2 cellular contexts compared by ENCODE assay signal in the genomic region with DNA sequence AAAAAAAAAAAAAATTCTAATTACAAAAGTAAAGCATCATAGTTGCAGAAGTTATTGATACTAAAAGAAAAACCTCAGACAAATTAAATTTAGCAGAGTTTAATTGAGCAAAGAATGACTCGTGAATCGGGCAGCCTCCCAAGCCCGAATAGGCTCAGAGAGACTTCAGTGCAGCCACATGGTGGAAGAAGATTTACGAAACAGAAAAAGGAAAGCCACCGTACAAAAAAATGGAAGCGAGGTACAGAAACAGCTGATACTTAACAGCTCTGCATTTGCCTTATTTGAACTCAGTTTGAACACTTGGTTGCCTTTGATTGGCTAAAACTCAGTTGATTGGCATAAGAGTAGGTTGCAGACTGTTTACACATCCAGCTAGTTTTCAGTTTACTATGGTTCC.
TF ChIP-seq lines count a peak whose summit lies in the region.

No MANE protein-coding gene starts in this region.

TF ChIP-seq in GM23338, 12 proteins besides CTCF, POLR2A, EP300 and RAD21 (continues in another document):
- no peak for TF ChIP-seq EZH2 (IDR thresholded peaks at IDR 0.05; ENCODE audit: low read depth, unreplicated experiment)
- TF ChIP-seq EZH2phosphoT487 (IDR thresholded peaks at IDR 0.05; ENCODE audit: unreplicated experiment), result no peak
- TF ChIP-seq, protein P1, sequence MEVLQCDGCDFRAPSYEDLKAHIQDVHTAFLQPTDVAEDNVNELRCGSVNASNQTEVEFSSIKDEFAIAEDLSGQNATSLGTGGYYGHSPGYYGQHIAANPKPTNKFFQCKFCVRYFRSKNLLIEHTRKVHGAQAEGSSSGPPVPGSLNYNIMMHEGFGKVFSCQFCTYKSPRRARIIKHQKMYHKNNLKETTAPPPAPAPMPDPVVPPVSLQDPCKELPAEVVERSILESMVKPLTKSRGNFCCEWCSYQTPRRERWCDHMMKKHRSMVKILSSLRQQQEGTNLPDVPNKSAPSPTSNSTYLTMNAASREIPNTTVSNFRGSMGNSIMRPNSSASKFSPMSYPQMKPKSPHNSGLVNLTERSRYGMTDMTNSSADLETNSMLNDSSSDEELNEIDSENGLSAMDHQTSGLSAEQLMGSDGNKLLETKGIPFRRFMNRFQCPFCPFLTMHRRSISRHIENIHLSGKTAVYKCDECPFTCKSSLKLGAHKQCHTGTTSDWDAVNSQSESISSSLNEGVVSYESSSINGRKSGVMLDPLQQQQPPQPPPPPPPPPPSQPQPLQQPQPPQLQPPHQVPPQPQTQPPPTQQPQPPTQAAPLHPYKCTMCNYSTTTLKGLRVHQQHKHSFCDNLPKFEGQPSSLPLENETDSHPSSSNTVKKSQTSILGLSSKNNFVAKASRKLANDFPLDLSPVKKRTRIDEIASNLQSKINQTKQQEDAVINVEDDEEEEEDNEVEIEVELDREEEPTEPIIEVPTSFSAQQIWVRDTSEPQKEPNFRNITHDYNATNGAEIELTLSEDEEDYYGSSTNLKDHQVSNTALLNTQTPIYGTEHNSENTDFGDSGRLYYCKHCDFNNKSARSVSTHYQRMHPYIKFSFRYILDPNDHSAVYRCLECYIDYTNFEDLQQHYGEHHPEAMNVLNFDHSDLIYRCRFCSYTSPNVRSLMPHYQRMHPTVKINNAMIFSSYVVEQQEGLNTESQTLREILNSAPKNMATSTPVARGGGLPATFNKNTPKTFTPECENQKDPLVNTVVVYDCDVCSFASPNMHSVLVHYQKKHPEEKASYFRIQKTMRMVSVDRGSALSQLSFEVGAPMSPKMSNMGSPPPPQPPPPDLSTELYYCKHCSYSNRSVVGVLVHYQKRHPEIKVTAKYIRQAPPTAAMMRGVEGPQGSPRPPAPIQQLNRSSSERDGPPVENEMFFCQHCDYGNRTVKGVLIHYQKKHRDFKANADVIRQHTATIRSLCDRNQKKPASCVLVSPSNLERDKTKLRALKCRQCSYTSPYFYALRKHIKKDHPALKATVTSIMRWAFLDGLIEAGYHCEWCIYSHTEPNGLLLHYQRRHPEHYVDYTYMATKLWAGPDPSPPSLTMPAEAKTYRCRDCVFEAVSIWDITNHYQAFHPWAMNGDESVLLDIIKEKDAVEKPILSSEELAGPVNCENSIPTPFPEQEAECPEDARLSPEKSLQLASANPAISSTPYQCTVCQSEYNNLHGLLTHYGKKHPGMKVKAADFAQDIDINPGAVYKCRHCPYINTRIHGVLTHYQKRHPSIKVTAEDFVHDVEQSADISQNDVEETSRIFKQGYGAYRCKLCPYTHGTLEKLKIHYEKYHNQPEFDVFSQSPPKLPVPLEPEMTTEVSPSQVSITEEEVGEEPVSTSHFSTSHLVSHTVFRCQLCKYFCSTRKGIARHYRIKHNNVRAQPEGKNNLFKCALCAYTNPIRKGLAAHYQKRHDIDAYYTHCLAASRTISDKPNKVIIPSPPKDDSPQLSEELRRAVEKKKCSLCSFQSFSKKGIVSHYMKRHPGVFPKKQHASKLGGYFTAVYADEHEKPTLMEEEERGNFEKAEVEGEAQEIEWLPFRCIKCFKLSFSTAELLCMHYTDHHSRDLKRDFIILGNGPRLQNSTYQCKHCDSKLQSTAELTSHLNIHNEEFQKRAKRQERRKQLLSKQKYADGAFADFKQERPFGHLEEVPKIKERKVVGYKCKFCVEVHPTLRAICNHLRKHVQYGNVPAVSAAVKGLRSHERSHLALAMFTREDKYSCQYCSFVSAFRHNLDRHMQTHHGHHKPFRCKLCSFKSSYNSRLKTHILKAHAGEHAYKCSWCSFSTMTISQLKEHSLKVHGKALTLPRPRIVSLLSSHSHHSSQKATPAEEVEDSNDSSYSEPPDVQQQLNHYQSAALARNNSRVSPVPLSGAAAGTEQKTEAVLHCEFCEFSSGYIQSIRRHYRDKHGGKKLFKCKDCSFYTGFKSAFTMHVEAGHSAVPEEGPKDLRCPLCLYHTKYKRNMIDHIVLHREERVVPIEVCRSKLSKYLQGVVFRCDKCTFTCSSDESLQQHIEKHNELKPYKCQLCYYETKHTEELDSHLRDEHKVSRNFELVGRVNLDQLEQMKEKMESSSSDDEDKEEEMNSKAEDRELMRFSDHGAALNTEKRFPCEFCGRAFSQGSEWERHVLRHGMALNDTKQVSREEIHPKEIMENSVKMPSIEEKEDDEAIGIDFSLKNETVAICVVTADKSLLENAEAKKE (CRISPR knock-in tag; IDR thresholded peaks at IDR 0.05), result no peak
- no peak for TF ChIP-seq NANOG (IDR thresholded peaks at IDR 0.05; ENCODE audit: borderline replicate concordance)
- no peak for TF ChIP-seq POLR2AphosphoS5 (IDR thresholded peaks at IDR 0.05; ENCODE audit: low read depth)
- TF ChIP-seq JUNB (IDR thresholded peaks at IDR 0.05; ENCODE audit: unreplicated experiment), result no peak
- no peak for TF ChIP-seq CREB1 (CRISPR knock-in tag; IDR thresholded peaks at IDR 0.05; ENCODE audit: low read depth)
- TF ChIP-seq, protein P2, sequence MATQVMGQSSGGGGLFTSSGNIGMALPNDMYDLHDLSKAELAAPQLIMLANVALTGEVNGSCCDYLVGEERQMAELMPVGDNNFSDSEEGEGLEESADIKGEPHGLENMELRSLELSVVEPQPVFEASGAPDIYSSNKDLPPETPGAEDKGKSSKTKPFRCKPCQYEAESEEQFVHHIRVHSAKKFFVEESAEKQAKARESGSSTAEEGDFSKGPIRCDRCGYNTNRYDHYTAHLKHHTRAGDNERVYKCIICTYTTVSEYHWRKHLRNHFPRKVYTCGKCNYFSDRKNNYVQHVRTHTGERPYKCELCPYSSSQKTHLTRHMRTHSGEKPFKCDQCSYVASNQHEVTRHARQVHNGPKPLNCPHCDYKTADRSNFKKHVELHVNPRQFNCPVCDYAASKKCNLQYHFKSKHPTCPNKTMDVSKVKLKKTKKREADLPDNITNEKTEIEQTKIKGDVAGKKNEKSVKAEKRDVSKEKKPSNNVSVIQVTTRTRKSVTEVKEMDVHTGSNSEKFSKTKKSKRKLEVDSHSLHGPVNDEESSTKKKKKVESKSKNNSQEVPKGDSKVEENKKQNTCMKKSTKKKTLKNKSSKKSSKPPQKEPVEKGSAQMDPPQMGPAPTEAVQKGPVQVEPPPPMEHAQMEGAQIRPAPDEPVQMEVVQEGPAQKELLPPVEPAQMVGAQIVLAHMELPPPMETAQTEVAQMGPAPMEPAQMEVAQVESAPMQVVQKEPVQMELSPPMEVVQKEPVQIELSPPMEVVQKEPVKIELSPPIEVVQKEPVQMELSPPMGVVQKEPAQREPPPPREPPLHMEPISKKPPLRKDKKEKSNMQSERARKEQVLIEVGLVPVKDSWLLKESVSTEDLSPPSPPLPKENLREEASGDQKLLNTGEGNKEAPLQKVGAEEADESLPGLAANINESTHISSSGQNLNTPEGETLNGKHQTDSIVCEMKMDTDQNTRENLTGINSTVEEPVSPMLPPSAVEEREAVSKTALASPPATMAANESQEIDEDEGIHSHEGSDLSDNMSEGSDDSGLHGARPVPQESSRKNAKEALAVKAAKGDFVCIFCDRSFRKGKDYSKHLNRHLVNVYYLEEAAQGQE (IDR thresholded peaks at IDR 0.05; ENCODE audit: unreplicated experiment), result no peak
- TF ChIP-seq ZNF331 (CRISPR knock-in tag; IDR thresholded peaks at IDR 0.05; ENCODE audit: low read depth), result no peak
- no peak for TF ChIP-seq ZNF114 (CRISPR knock-in tag; IDR thresholded peaks at IDR 0.05)
- TF ChIP-seq STAT1 (IDR thresholded peaks at IDR 0.05; ENCODE audit: unreplicated experiment), result no peak

TF ChIP-seq in HepG2, 621 proteins besides CTCF, POLR2A, EP300 and RAD21:
- TF ChIP-seq NFRKB (IDR thresholded peaks at IDR 0.05) (no peak), CENPT (CRISPR knock-in tag; IDR thresholded peaks at IDR 0.05; ENCODE audit: low read depth) (no peak), PHF5A (CRISPR knock-in tag; IDR thresholded peaks at IDR 0.05; ENCODE audit: low read depth, unreplicated experiment) (no peak), MATR3 (CRISPR knock-in tag; IDR thresholded peaks at IDR 0.05) (no peak), HES4 (CRISPR knock-in tag; IDR thresholded peaks at IDR 0.05; ENCODE audit: borderline replicate concordance) (no peak), ZFYVE20 (CRISPR knock-in tag; IDR thresholded peaks at IDR 0.05; ENCODE audit: borderline replicate concordance, low read depth) (no peak), ZNF335 (CRISPR knock-in tag; IDR thresholded peaks at IDR 0.05) (no peak), ZNF530 (CRISPR knock-in tag; IDR thresholded peaks at IDR 0.05; ENCODE audit: low read depth) (no peak)
- TF ChIP-seq, protein P3, sequence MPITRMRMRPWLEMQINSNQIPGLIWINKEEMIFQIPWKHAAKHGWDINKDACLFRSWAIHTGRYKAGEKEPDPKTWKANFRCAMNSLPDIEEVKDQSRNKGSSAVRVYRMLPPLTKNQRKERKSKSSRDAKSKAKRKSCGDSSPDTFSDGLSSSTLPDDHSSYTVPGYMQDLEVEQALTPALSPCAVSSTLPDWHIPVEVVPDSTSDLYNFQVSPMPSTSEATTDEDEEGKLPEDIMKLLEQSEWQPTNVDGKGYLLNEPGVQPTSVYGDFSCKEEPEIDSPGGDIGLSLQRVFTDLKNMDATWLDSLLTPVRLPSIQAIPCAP (CRISPR knock-in tag; IDR thresholded peaks at IDR 0.05; ENCODE audit: low read depth), result no peak
TF ChIP-seq in HepG2: peak in this region for 0.
